ENCODE assay signal across 24 cellular contexts in the genomic region with DNA sequence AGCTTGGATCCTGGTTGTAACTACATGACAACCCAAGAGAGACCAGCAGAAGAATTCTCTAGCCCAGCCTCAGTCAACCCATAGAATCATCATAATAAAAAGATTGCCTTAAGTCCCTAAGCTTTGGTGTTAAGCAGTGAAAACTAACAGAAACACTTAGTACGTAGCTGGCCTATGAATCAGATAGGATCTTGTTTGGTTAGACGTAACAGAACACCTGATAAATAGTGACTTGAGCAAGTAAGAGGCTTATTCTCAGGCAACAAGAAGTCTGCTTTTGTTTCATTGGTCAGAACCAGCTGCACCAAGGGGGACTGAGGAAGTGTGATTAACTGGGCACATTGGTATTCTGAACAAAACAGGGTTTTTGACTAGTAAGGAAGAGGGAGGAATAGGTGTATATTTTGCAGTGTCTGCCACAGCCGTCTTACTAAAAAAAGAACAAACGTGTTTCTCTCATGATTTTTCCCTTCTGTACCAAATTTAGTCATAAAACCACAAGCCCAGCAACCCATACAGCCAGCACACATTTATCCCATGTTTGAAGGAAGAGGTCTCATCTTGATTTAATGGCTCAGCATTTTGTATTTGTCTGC. TPM values are rescaled to one million over a fixed set of nuclear protein-coding genes. Genes with fewer than 3 reads are reported as not detected.
DNase-seq lines count a peak whose midpoint lies in the region; ATAC-seq, FAIRE-seq and TF ChIP-seq lines count a peak whose summit lies in the region.
"Had no signal": no experiment of that assay in that cellular context is flagged by ENCODE, and none has a peak within 500 bp of the region (broad histone marks: within the 10 kb centered on the region; RNA-seq: fewer than 3 reads in every experiment).

No MANE protein-coding gene starts in this region.

- H3K4me1 Mint-ChIP-seq in T-helper 2 cell treated with Interferon-gamma antibody and Interleukin-4, amounts not matched to agents 5 μg/mL and 100 μg/mL, for 36 hours (ENCODE audit: low read depth), result peaks cover 15% of the 10 kb centered on the region

- H3K27me3 Mint-ChIP-seq in T-helper 2 cell treated with Interferon-gamma antibody and Interleukin-4, amounts not matched to agents 5 μg/mL and 100 μg/mL, for 36 hours (ENCODE audit: low read depth), result peaks cover 28% of the 10 kb centered on the region

- H3K9me3 Mint-ChIP-seq in T-helper 2 cell treated with Interferon-gamma antibody and Interleukin-4, amounts not matched to agents 5 μg/mL and 100 μg/mL, for 36 hours, result no peaks in the 10 kb centered on the region
- H3K9me3 Mint-ChIP-seq: activated T-helper 2 cell treated with anti-CD3 and anti-CD28 coated beads, Interferon-gamma antibody, Interleukin-2, Interleukin-4, amounts not matched to agents 10 μg/mL and 5 μg/mL and 100 μg/mL, durations not matched to agents 14 hours and 24 hours and 36 hours had no signal

- DNase-seq in activated CD4-positive, CD25-positive, alpha-beta regulatory T cell treated with anti-CD3 and anti-CD28 coated beads, Interleukin-2, amount 50 U/mL, for 72 hours, result no peak
- DNase-seq in D721Med (ENCODE audit: insufficient read length, low spot score) (no peak), kidney epithelial cell (ENCODE audit: low read depth) (peak; percentile 12), mucosa of gallbladder (ENCODE audit: low spot score) (no peak), MG63 (no peak)
- peak; percentile 4 for DNase-seq in T-helper 2 cell treated with Interferon-gamma antibody and Interleukin-4, amounts not matched to agents 5 μg/mL and 100 μg/mL, for 36 hours (ENCODE audit: low spot score)
- DNase-seq: 8988T; activated CD4-positive, alpha-beta T cell treated with anti-CD3 and anti-CD28 coated beads, Interleukin-2, amount 50 U/mL, for 4 hours; central memory CD4-positive, alpha-beta T cell; foreskin keratinocyte; Karpas-422; NCI-H1105 treated with DMSO at 0.1 percent for 48 hours; NCI-H2107; NCI-H524 treated with DMSO at 0.1 percent for 48 hours; psoas muscle; SHP77; stimulated activated CD4-positive, alpha-beta T cell treated with anti-CD3 and anti-CD28 coated beads, Interleukin-2, amount 100 ng/mL, for 48 hours; stomach; upper lobe of left lung had no signal

- no peaks in the 10 kb centered on the region for H3K36me3 Mint-ChIP-seq in T-helper 2 cell treated with Interferon-gamma antibody and Interleukin-4, amounts not matched to agents 5 μg/mL and 100 μg/mL, for 36 hours (ENCODE audit: low read depth)

- TF ChIP-seq CTCF in D721Med (IDR thresholded peaks at IDR 0.05; ENCODE audit: insufficient read depth, missing control alignments) (no peak), kidney epithelial cell (IDR thresholded peaks at IDR 0.05; ENCODE audit: insufficient read depth, low read length, poor library complexity, severe bottlenecking) (no peak)

- ATAC-seq in activated CD4-positive, CD25-positive, alpha-beta regulatory T cell treated with anti-CD3 and anti-CD28 coated beads, Interleukin-2, amount 50 U/mL, for 24 hours, result peak; percentile 52 to 62
- ATAC-seq in HG02588 (IDR thresholded peaks at IDR 0.05; ENCODE audit: unreplicated experiment), result no peak
- ATAC-seq: foreskin keratinocyte, psoas muscle had no signal

- no peaks in the 10 kb centered on the region for H3K9me3 ChIP-seq in MG63
- H3K9me3 ChIP-seq: HAP-1, psoas muscle, stomach, upper lobe of left lung had no signal

- H3K27me3 ChIP-seq in kidney epithelial cell (ENCODE audit: control insufficient read depth, insufficient read depth, low read length) (peaks cover 6% of the 10 kb centered on the region), MG63 (peaks cover 10% of the 10 kb centered on the region)
- H3K27me3 ChIP-seq: stomach, upper lobe of left lung had no signal

- H3K4me3 Mint-ChIP-seq in T-helper 2 cell treated with Interferon-gamma antibody and Interleukin-4, amounts not matched to agents 5 μg/mL and 100 μg/mL, for 36 hours, result no peak overlapping the region

- H3K4me3 ChIP-seq in kidney epithelial cell (ENCODE audit: low read depth, low read length), result no peak overlapping the region
- no peak overlapping the region for H3K4me3 ChIP-seq in MG63
- H3K4me3 ChIP-seq: HAP-1, psoas muscle, skin epidermis, stomach, upper lobe of left lung had no signal

- no peak overlapping the region for H3K27ac Mint-ChIP-seq in T-helper 2 cell treated with Interferon-gamma antibody and Interleukin-4, amounts not matched to agents 5 μg/mL and 100 μg/mL, for 36 hours
- H3K27ac Mint-ChIP-seq: activated T-helper 2 cell treated with anti-CD3 and anti-CD28 coated beads, Interferon-gamma antibody, Interleukin-2, Interleukin-4, amounts not matched to agents 10 μg/mL and 5 μg/mL and 100 μg/mL, durations not matched to agents 14 hours and 24 hours and 36 hours had no signal

- H3K36me3 ChIP-seq in kidney epithelial cell (ENCODE audit: control insufficient read depth, insufficient read depth, low read length) (no peaks in the 10 kb centered on the region), MG63 (no peaks in the 10 kb centered on the region)
- H3K36me3 ChIP-seq: HAP-1, stomach, upper lobe of left lung had no signal

- FAIRE-seq in D721Med (lab: Jason Lieb, UNC), result peak; percentile 63

RNA-seq across cellular contexts. Expression of a gene that starts 53.3 kb away (rescaled TPM):
- total RNA-seq in kidney epithelial cell, result 11.0 and 12.9 TPM in 2 replicates
- 21.8 TPM for total RNA-seq in mucosa of gallbladder
- 12.2 and 21.4 TPM in 2 replicates for total RNA-seq in MG63 (2014; rRNA removed; shearing (Covaris generic); ENCODE audit: low replicate concordance)

Comparison
In these comparisons a context has a peak if more than half of its experiments do, and no peak if none do; other contexts are left out.
1. DNase-seq: peak in T-helper 2 cell treated with Interferon-gamma antibody and Interleukin-4, amounts not matched to agents 5 μg/mL and 100 μg/mL, for 36 hours (single experiment) and kidney epithelial cell (single experiment); none in activated CD4-positive, CD25-positive, alpha-beta regulatory T cell treated with anti-CD3 and anti-CD28 coated beads, Interleukin-2, amount 50 U/mL, for 72 hours (single experiment), D721Med (single experiment), mucosa of gallbladder (single experiment) and MG63 (single experiment).